In genomic region chr6:30100585-30101422, GRCh38 we compare ENCODE assay signal across 10 cellular contexts. TPM values are rescaled to one million over a fixed set of nuclear protein-coding genes. Genes with fewer than 3 reads are reported as not detected.
DNase-seq lines count a peak whose midpoint lies in the region; ATAC-seq and TF ChIP-seq lines count a peak whose summit lies in the region.
"Had no signal": no experiment of that assay in that cellular context is flagged by ENCODE, and none has a peak within 500 bp of the region (broad histone marks: within the 10 kb centered on the region; RNA-seq: fewer than 3 reads in every experiment).

No MANE protein-coding gene starts in this region.

- TF ChIP-seq CTCF in smooth muscle cell (IDR thresholded peaks at IDR 0.05; ENCODE audit: borderline replicate concordance, insufficient read depth, poor library complexity, severe bottlenecking) = no peak

- H3F3A ChIP-seq in smooth muscle cell (ENCODE audit: low read depth) = no peaks in the 10 kb centered on the region

- H3K27me3 Mint-ChIP-seq in activated naive CD4-positive, alpha-beta T cell treated with anti-CD3 and anti-CD28 coated beads, Interleukin-2, amount 10 ng/mL, durations not matched to agents 7 days and 5 days = peaks cover 92% of the 10 kb centered on the region

- H3K9ac ChIP-seq in HUES64 (ENCODE audit: low read depth, low read length) = no peak overlapping the region
- H3K9ac ChIP-seq in smooth muscle cell (ENCODE audit: low read depth) = no peak overlapping the region

- H3K9me3 ChIP-seq in HUES64 (ENCODE audit: insufficient read depth, low read depth, low read length) = no peaks in the 10 kb centered on the region
- no peaks in the 10 kb centered on the region for H3K9me3 ChIP-seq in smooth muscle cell (replicated peaks; ENCODE audit: low read depth)

- H4K20me1 ChIP-seq in smooth muscle cell (ENCODE audit: low read depth) = no peaks in the 10 kb centered on the region

- WGBS in HUES64 = 4% methylated on average over 46 of the region's 46 CpGs
- WGBS in smooth muscle cell (ENCODE audit: low lambda C conversion rate) = 8% methylated on average over 37 of the region's 46 CpGs

- H3K4me1 Mint-ChIP-seq in activated naive CD4-positive, alpha-beta T cell treated with anti-CD3 and anti-CD28 coated beads, Interleukin-2, amount 10 ng/mL, durations not matched to agents 7 days and 5 days = peaks cover 57% of the 10 kb centered on the region

- peak overlapping the region; percentile 51 for H3K4me3 ChIP-seq in HUES64 (ENCODE audit: low read length)
- peak overlapping the region; percentile 14 for H3K4me3 ChIP-seq in iPS-11a (ENCODE audit: low read depth, low read length)
- peak overlapping the region; percentile 51 for H3K4me3 ChIP-seq in smooth muscle cell

- H3K4me1 ChIP-seq in HUES64 (ENCODE audit: insufficient read depth, low read length) (peaks cover 16% of the 10 kb centered on the region), smooth muscle cell (ENCODE audit: low read depth) (peaks cover 17% of the 10 kb centered on the region)

- H3K36me3 Mint-ChIP-seq in activated naive CD4-positive, alpha-beta T cell treated with anti-CD3 and anti-CD28 coated beads, Interleukin-2, amount 10 ng/mL, durations not matched to agents 7 days and 5 days = no peaks in the 10 kb centered on the region

- no peaks in the 10 kb centered on the region for H3K9me3 Mint-ChIP-seq in activated naive CD4-positive, alpha-beta T cell treated with anti-CD3 and anti-CD28 coated beads, Interleukin-2, amount 10 ng/mL, durations not matched to agents 7 days and 5 days

- peak overlapping the region; percentile 85 for H3K4me2 ChIP-seq in smooth muscle cell

- H3K36me3 ChIP-seq in HUES64 (ENCODE audit: insufficient read depth, low read length) (no peaks in the 10 kb centered on the region), smooth muscle cell (ENCODE audit: low read depth) (no peaks in the 10 kb centered on the region)

- peak; percentile 9 for DNase-seq in Ammon's horn (ENCODE audit: low spot score)
- peak; percentile 38 for DNase-seq in activated naive CD4-positive, alpha-beta T cell treated with anti-CD3 and anti-CD28 coated beads, Interleukin-2, amount 10 ng/mL, durations not matched to agents 7 days and 5 days
- no peak for DNase-seq in smooth muscle cell (lab: John Stamatoyannopoulos, UW; ENCODE audit: unreplicated experiment)
- DNase-seq in NCI-H446 treated with DMSO at 0.1 percent for 48 hours (lab: John Stamatoyannopoulos, UW) = no peak
- no peak for DNase-seq in cerebellar nuclear complex (lab: John Stamatoyannopoulos, UW)

- CTCF ChIA-PET in activated naive CD4-positive, alpha-beta T cell treated with anti-CD3 and anti-CD28 coated beads, Interleukin-2, amount 10 ng/mL, durations not matched to agents 7 days and 5 days (lab: Charles Lee) = interaction anchor here (1.2 to 7.9 kb wide), 5 partner anchors 31 to 119 kb away, joined by 4 to 180 read pairs (median 4); partner anchors contain the start of gene POLR1H

- peak overlapping the region; percentile 59 for H3K4me3 Mint-ChIP-seq in activated naive CD4-positive, alpha-beta T cell treated with anti-CD3 and anti-CD28 coated beads, Interleukin-2, amount 10 ng/mL, durations not matched to agents 7 days and 5 days

- H3K27ac ChIP-seq in HUES64 (ENCODE audit: low read depth, low read length) (no peak overlapping the region), smooth muscle cell (ENCODE audit: low read depth) (no peak overlapping the region)

- no peak for ATAC-seq in GM18867 (IDR thresholded peaks at IDR 0.05; ENCODE audit: unreplicated experiment)

- peak overlapping the region; percentile 31 for H2AFZ ChIP-seq in smooth muscle cell (ENCODE audit: low read depth)

- no peaks in the 10 kb centered on the region for H3K79me2 ChIP-seq in smooth muscle cell (ENCODE audit: low read depth)

- no peak overlapping the region for H3K27ac Mint-ChIP-seq in activated naive CD4-positive, alpha-beta T cell treated with anti-CD3 and anti-CD28 coated beads, Interleukin-2, amount 10 ng/mL, durations not matched to agents 7 days and 5 days

- H3K27me3 ChIP-seq in HUES64 (ENCODE audit: insufficient read depth, low read length) (peaks cover 96% of the 10 kb centered on the region), smooth muscle cell (ENCODE audit: low read depth) (peaks cover 81% of the 10 kb centered on the region)

RNA-seq across cellular contexts. Expression of gene TRIM31, which starts 12.1 kb away (rescaled TPM):
- not detected for polyA plus RNA-seq in HUES64 (2013, experiment 1 of 2)
- polyA plus RNA-seq in HUES64 (2013, experiment 2 of 2) = not detected
- 0.18 TPM in 1 of 2 replicates, not detected in the other for total RNA-seq in smooth muscle cell
- polyA plus RNA-seq in smooth muscle cell = not detected in 2 replicates
- total RNA-seq: dermis microvascular lymphatic vessel endothelial cell, temporal lobe had no signal

RNA-seq across cellular contexts. Expression of gene RNF39, which starts 25.2 kb away (rescaled TPM):
- polyA plus RNA-seq in HUES64 (2013, experiment 1 of 2) = 0.20 TPM
- polyA plus RNA-seq in HUES64 (2013, experiment 2 of 2) = 0.19 TPM
- total RNA-seq in smooth muscle cell = 0.18 and 0.90 TPM in 2 replicates
- 0.70 and 0.74 TPM in 2 replicates for polyA plus RNA-seq in smooth muscle cell
- total RNA-seq: dermis microvascular lymphatic vessel endothelial cell, temporal lobe had no signal

RNA-seq across cellular contexts. Expression of gene PPP1R11, which starts 33.8 kb away (rescaled TPM):
- polyA plus RNA-seq in HUES64 (2013, experiment 1 of 2) = 32.2 TPM
- 39.1 TPM for polyA plus RNA-seq in HUES64 (2013, experiment 2 of 2)
- total RNA-seq in smooth muscle cell = 48.8 and 63.4 TPM in 2 replicates
- 76.8 and 80.2 TPM in 2 replicates for polyA plus RNA-seq in smooth muscle cell

RNA-seq across cellular contexts. Expression of gene TRIM40, which starts 35.1 kb away (rescaled TPM):
- polyA plus RNA-seq in HUES64 (2013, experiment 1 of 2) = not detected
- not detected for polyA plus RNA-seq in HUES64 (2013, experiment 2 of 2)
- not detected in 2 replicates for total RNA-seq in smooth muscle cell
- polyA plus RNA-seq in smooth muscle cell = not detected in 2 replicates
- total RNA-seq: dermis microvascular lymphatic vessel endothelial cell, temporal lobe had no signal

RNA-seq across cellular contexts. Expression of gene POLR1H, which starts 39.7 kb away (rescaled TPM):
- 29.1 TPM for polyA plus RNA-seq in HUES64 (2013, experiment 1 of 2)
- polyA plus RNA-seq in HUES64 (2013, experiment 2 of 2) = 28.7 TPM
- 17.3 and 21.0 TPM in 2 replicates for total RNA-seq in smooth muscle cell
- 35.1 and 41.7 TPM in 2 replicates for polyA plus RNA-seq in smooth muscle cell

Comparison
In these comparisons a context has a peak if more than half of its experiments do, and no peak if none do; other contexts are left out.
1. DNase-seq: peak in Ammon's horn (single experiment) and activated naive CD4-positive, alpha-beta T cell treated with anti-CD3 and anti-CD28 coated beads, Interleukin-2, amount 10 ng/mL, durations not matched to agents 7 days and 5 days (single experiment); none in smooth muscle cell (single experiment), NCI-H446 treated with DMSO at 0.1 percent for 48 hours (single experiment) and cerebellar nuclear complex (0 of 2).
2. Peak in every context shown above with its lines, with median percentiles within 50 percentile points of each other: H3K4me3 ChIP-seq.